10 cellular contexts compared by ENCODE assay signal in genomic region chr17:19347323-19348080, GRCh38. TPM values are rescaled to one million over a fixed set of nuclear protein-coding genes. Genes with fewer than 3 reads are reported as not detected.
DNase-seq lines count a peak whose midpoint lies in the region; ATAC-seq and TF ChIP-seq lines count a peak whose summit lies in the region.
"Had no signal": no experiment of that assay in that cellular context is flagged by ENCODE, and none has a peak within 500 bp of the region (broad histone marks: within the 10 kb centered on the region; RNA-seq: fewer than 3 reads in every experiment).

No MANE protein-coding gene starts in this region.

- no peak overlapping the region for H2AFZ ChIP-seq in neuronal stem cell (ENCODE audit: low read length)

- H3K9ac ChIP-seq in neuronal stem cell (ENCODE audit: low read depth, low read length, poor library complexity): peak overlapping the region; percentile 75

- no peak overlapping the region for H3K4ac ChIP-seq in neuronal stem cell (ENCODE audit: low read length)

- peaks cover 0 to 2% of the 10 kb centered on the region in 2 donors for H3K9me3 ChIP-seq in neuronal stem cell (replicated peaks in 1 of 2; ENCODE audit: control insufficient read depth in 2 of 2, insufficient read depth in 1 of 2, low read depth in 1 of 2, low read length in 2 of 2)
- H3K9me3 ChIP-seq in upper lobe of right lung: no peaks in the 10 kb centered on the region

- WGBS in neuronal stem cell (ENCODE audit: extremely low coverage in 2 of 2, insufficient read length in 2 of 2, insufficient replicate concordance in 1 of 2), 2 donors: no CpG with 5 or more reads among the region's 13 CpGs

- H3K36me3 ChIP-seq in neuronal stem cell (replicated peaks in 1 of 2; ENCODE audit: control insufficient read depth in 2 of 2, insufficient read depth in 2 of 2, low read length in 2 of 2): peaks cover 0 to 5% of the 10 kb centered on the region in 2 donors
- H3K36me3 ChIP-seq in upper lobe of right lung: no peaks in the 10 kb centered on the region

- no peak overlapping the region for H3K18ac ChIP-seq in neuronal stem cell (ENCODE audit: low read length)

- H3K4me1 Mint-ChIP-seq in activated CD8-positive, alpha-beta T cell treated with anti-CD3 and anti-CD28 coated beads for 36 hours (ENCODE audit: low read depth): no peaks in the 10 kb centered on the region
- H3K4me1 Mint-ChIP-seq: activated naive CD8-positive, alpha-beta T cell treated with anti-CD3 and anti-CD28 coated beads, Interleukin-2, amount 10 ng/mL, durations not matched to agents 7 days and 5 days had no signal

- no peak overlapping the region for H3K4me2 ChIP-seq in neuronal stem cell (ENCODE audit: insufficient read depth, low read length, poor library complexity, severe bottlenecking)

- peaks cover 6 to 11% of the 10 kb centered on the region in 2 donors for H3K4me1 ChIP-seq in neuronal stem cell (ENCODE audit: control insufficient read depth in 2 of 2, insufficient read depth in 1 of 2, low read depth in 1 of 2, low read length in 2 of 2)
- H3K4me1 ChIP-seq in upper lobe of right lung: peaks cover under 1% of the 10 kb centered on the region

- POLR2A ChIA-PET in activated CD8-positive, alpha-beta T cell treated with anti-CD3 and anti-CD28 coated beads for 36 hours (lab: Charles Lee): interaction anchor here (1.0 kb wide), 1 partner anchor 10 kb away, joined by 3 read pairs; no protein-coding TSS in a partner anchor

- no peak overlapping the region for H2BK120ac ChIP-seq in neuronal stem cell (ENCODE audit: low read depth, low read length)

- H2BK15ac ChIP-seq in neuronal stem cell (ENCODE audit: low read length): no peak overlapping the region

- no peak overlapping the region for H3K27ac Mint-ChIP-seq in activated CD8-positive, alpha-beta T cell treated with anti-CD3 and anti-CD28 coated beads for 36 hours
- H3K27ac Mint-ChIP-seq: activated naive CD8-positive, alpha-beta T cell treated with anti-CD3 and anti-CD28 coated beads, Interleukin-2, amount 10 ng/mL, durations not matched to agents 7 days and 5 days had no signal

- no peak overlapping the region for H3K4me3 Mint-ChIP-seq in activated CD8-positive, alpha-beta T cell treated with anti-CD3 and anti-CD28 coated beads for 36 hours
- H3K4me3 Mint-ChIP-seq: activated naive CD8-positive, alpha-beta T cell treated with anti-CD3 and anti-CD28 coated beads, Interleukin-2, amount 10 ng/mL, durations not matched to agents 7 days and 5 days had no signal

- no peaks in the 10 kb centered on the region for H3K9me3 Mint-ChIP-seq in activated CD8-positive, alpha-beta T cell treated with anti-CD3 and anti-CD28 coated beads for 36 hours
- H3K9me3 Mint-ChIP-seq: activated naive CD8-positive, alpha-beta T cell treated with anti-CD3 and anti-CD28 coated beads, Interleukin-2, amount 10 ng/mL, durations not matched to agents 7 days and 5 days had no signal

- ATAC-seq in upper lobe of right lung: no peak
- ATAC-seq in activated CD8-positive, alpha-beta T cell treated with anti-CD3 and anti-CD28 coated beads for 36 hours: no peak

- H3K27me3 Mint-ChIP-seq in activated CD8-positive, alpha-beta T cell treated with anti-CD3 and anti-CD28 coated beads for 36 hours: peaks cover 3% of the 10 kb centered on the region

- H3K27me3 ChIP-seq in dorsolateral prefrontal cortex: no peaks in the 10 kb centered on the region
- no peaks in the 10 kb centered on the region for H3K27me3 ChIP-seq in neuronal stem cell (ENCODE audit: control insufficient read depth in 3 of 3, insufficient read depth in 3 of 3, low read depth in 1 of 3, low read length in 3 of 3)
- H3K27me3 ChIP-seq in upper lobe of right lung: no peaks in the 10 kb centered on the region

- CTCF ChIA-PET in activated CD8-positive, alpha-beta T cell treated with anti-CD3 and anti-CD28 coated beads for 36 hours (lab: Charles Lee): no interaction called here

- no peak overlapping the region for H4K91ac ChIP-seq in neuronal stem cell (ENCODE audit: low read depth, low read length, poor library complexity)

- peak overlapping the region; percentile 69 for H2AK5ac ChIP-seq in neuronal stem cell (ENCODE audit: low read depth, low read length)

- no peak overlapping the region for H4K8ac ChIP-seq in neuronal stem cell (ENCODE audit: low read depth, low read length)

- peak overlapping the region in 1 of 59 donors; percentile 8 for H3K4me3 ChIP-seq in dorsolateral prefrontal cortex
- H3K4me3 ChIP-seq in neuronal stem cell (ENCODE audit: low read length in 2 of 2): no peak overlapping the region
- H3K4me3 ChIP-seq in upper lobe of right lung: no peak overlapping the region

- H3K79me1 ChIP-seq in neuronal stem cell (ENCODE audit: low read depth, low read length): peaks cover 3% of the 10 kb centered on the region

- H3K23ac ChIP-seq in neuronal stem cell (ENCODE audit: low read depth, low read length, poor library complexity): no peak overlapping the region

- TF ChIP-seq CTCF in dorsolateral prefrontal cortex (IDR thresholded peaks at IDR 0.05 in 54 of 56, conservative IDR thresholded peaks at IDR 0.05 in 2 of 56; ENCODE audit: low read depth in 1 of 56, partially characterized antibody in 56 of 56) (no peak), upper lobe of right lung (IDR thresholded peaks at IDR 0.05) (no peak)
- no peak for TF ChIP-seq CTCF in activated CD8-positive, alpha-beta T cell treated with anti-CD3 and anti-CD28 coated beads for 36 hours (IDR thresholded peaks at IDR 0.05)

- H3K36me3 Mint-ChIP-seq in activated CD8-positive, alpha-beta T cell treated with anti-CD3 and anti-CD28 coated beads for 36 hours (ENCODE audit: low read depth): no peaks in the 10 kb centered on the region
- H3K36me3 Mint-ChIP-seq: activated naive CD8-positive, alpha-beta T cell treated with anti-CD3 and anti-CD28 coated beads, Interleukin-2, amount 10 ng/mL, durations not matched to agents 7 days and 5 days had no signal

- peak overlapping the region; percentile 95 for H3K14ac ChIP-seq in neuronal stem cell (ENCODE audit: low read length)

- H3K27ac ChIP-seq in dorsolateral prefrontal cortex: peak overlapping the region in 56 of 59 donors; percentile 17 to 94 (median 82)
- no peak overlapping the region for H3K27ac ChIP-seq in neuronal stem cell (replicated peaks; ENCODE audit: low read length)
- no peak overlapping the region for H3K27ac ChIP-seq in upper lobe of right lung

- intact Hi-C loops in dorsolateral prefrontal cortex (cut with DNase I) (no loop called here), upper lobe of right lung (cut with DNase I) (no loop called here)
- intact Hi-C loops in activated CD8-positive, alpha-beta T cell treated with anti-CD3 and anti-CD28 coated beads for 36 hours (cut with micrococcal nuclease): no loop called here

- peak overlapping the region; percentile 93 for H2BK12ac ChIP-seq in neuronal stem cell (ENCODE audit: low read length)

- DNase-seq in activated effector memory CD4-positive, alpha-beta T cell treated with anti-CD3 and anti-CD28 coated beads, Interleukin-2, amount 50 U/mL, for 16 hours: peak; percentile 54
- DNase-seq in activated effector memory CD4-positive, alpha-beta T cell treated with Interleukin-2 at 50 U/mL for 16 hours: no peak
- DNase-seq in dorsolateral prefrontal cortex (peak in 4 of 10 donors; percentile 25 to 32 (median 28)), neuronal stem cell (ENCODE audit: low spot score) (no peak), upper lobe of right lung (peak; percentile 52), hippocampal formation (lab: John Stamatoyannopoulos, UW) (no peak), erythroblast (lab: John Stamatoyannopoulos, UW) (no peak)
- DNase-seq in activated CD8-positive, alpha-beta T cell treated with anti-CD3 and anti-CD28 coated beads for 36 hours: no peak
- DNase-seq: activated CD4-positive, alpha-beta T cell treated with anti-CD3 and anti-CD28 coated beads for 4 hours; activated naive CD8-positive, alpha-beta T cell treated with anti-CD3 and anti-CD28 coated beads, Interleukin-2, amount 10 ng/mL, durations not matched to agents 7 days and 5 days had no signal

- H2BK5ac ChIP-seq in neuronal stem cell (ENCODE audit: low read length): peak overlapping the region; percentile 24

- no peak for TF ChIP-seq POLR2A in erythroblast (IDR thresholded peaks at IDR 0.05; ENCODE audit: low read length)

RNA-seq across cellular contexts. Expression of gene B9D1, which starts 15.0 kb away (rescaled TPM):
- total RNA-seq in dorsolateral prefrontal cortex (10 to 100 TPM; 10.3 to 48.5 (median 28.0) TPM), upper lobe of right lung (9.9 TPM)
- polyA plus RNA-seq in neuronal stem cell (2013, experiment 1 of 2): 22.2 TPM
- polyA plus RNA-seq in neuronal stem cell (2013, experiment 2 of 2): 23.4 TPM
- 1 to 10 TPM; 7.2 to 9.4 TPM for total RNA-seq in activated CD8-positive, alpha-beta T cell treated with anti-CD3 and anti-CD28 coated beads for 36 hours

RNA-seq across cellular contexts. Expression of gene MAPK7, which starts 30.8 kb away (rescaled TPM):
- total RNA-seq in dorsolateral prefrontal cortex: 10 to 100 TPM in 118 of 120 experiments, 1 to 10 TPM in 2; 9.3 to 31.4 (median 15.9) TPM
- polyA plus RNA-seq in neuronal stem cell (2013, experiment 1 of 2): 21.1 TPM
- polyA plus RNA-seq in neuronal stem cell (2013, experiment 2 of 2): 21.3 TPM
- total RNA-seq in upper lobe of right lung: 25.7 TPM
- total RNA-seq in activated CD8-positive, alpha-beta T cell treated with anti-CD3 and anti-CD28 coated beads for 36 hours: 10 to 100 TPM; 25.1 to 27.1 TPM

RNA-seq across cellular contexts. Expression of gene MFAP4, which starts 39.5 kb away (rescaled TPM):
- total RNA-seq in dorsolateral prefrontal cortex (10 to 100 TPM in 12 of 120 experiments, 1 to 10 TPM in 108; 1.0 to 29.2 (median 4.0) TPM), upper lobe of right lung (270 TPM)
- 0.18 TPM for polyA plus RNA-seq in neuronal stem cell (2013, experiment 1 of 2)
- polyA plus RNA-seq in neuronal stem cell (2013, experiment 2 of 2): 0.07 TPM
- total RNA-seq in activated CD8-positive, alpha-beta T cell treated with anti-CD3 and anti-CD28 coated beads for 36 hours: under 1 TPM; 0.47 to 0.70 TPM
- total RNA-seq: activated naive CD8-positive, alpha-beta T cell treated with anti-CD3 and anti-CD28 coated beads, Interleukin-2, amount 10 ng/mL, durations not matched to agents 7 days and 5 days had no signal

Comparison
In these comparisons a context has a peak if more than half of its experiments do, and no peak if none do; other contexts are left out.
1. DNase-seq: peak in activated effector memory CD4-positive, alpha-beta T cell treated with anti-CD3 and anti-CD28 coated beads, Interleukin-2, amount 50 U/mL, for 16 hours (single experiment) and upper lobe of right lung (single experiment); none in activated effector memory CD4-positive, alpha-beta T cell treated with Interleukin-2 at 50 U/mL for 16 hours (single experiment), neuronal stem cell (single experiment), hippocampal formation (0 of 2), activated CD8-positive, alpha-beta T cell treated with anti-CD3 and anti-CD28 coated beads for 36 hours (single experiment) and erythroblast (0 of 2).
2. H3K27ac ChIP-seq: peak in dorsolateral prefrontal cortex (56 of 59); none in neuronal stem cell (single experiment) and upper lobe of right lung (single experiment).